18 cellular contexts compared by ENCODE assay signal in genomic region chr20:13331536-13331935, GRCh38.
DNase-seq lines count a peak whose midpoint lies in the region; ATAC-seq and TF ChIP-seq lines count a peak whose summit lies in the region.
"Had no signal": no experiment of that assay in that cellular context is flagged by ENCODE, and none has a peak within 500 bp of the region (broad histone marks: within the 10 kb centered on the region; RNA-seq: fewer than 3 reads in every experiment).

No MANE protein-coding gene starts in this region.

- no CpG with 5 or more reads among the region's 1 CpG for WGBS in mesodermal cell (ENCODE audit: insufficient coverage in 2 of 2), 2 experiments

- H3K27me3 Mint-ChIP-seq in chondrocyte (ENCODE audit: low read depth): no peaks in the 10 kb centered on the region
- H3K27me3 Mint-ChIP-seq in effector memory CD8-positive, alpha-beta T cell: peaks cover 0 to 6% of the 10 kb centered on the region in 2 donors

- H3K27ac Mint-ChIP-seq in chondrocyte (ENCODE audit: unreplicated experiment): peak overlapping the region; percentile 83
- H3K27ac Mint-ChIP-seq in effector memory CD8-positive, alpha-beta T cell: no peak overlapping the region
- H3K27ac Mint-ChIP-seq: CD14-positive monocyte; stimulated activated naive B cell treated with anti-CD40 and anti-IgM and Interleukin-4, amounts not matched to agents 10 μg/mL and 1 μg/mL and 100 μg/mL, for 72 hours had no signal

- no peak for ATAC-seq in GM21723 (IDR thresholded peaks at IDR 0.05; ENCODE audit: unreplicated experiment)
- ATAC-seq in effector memory CD8-positive, alpha-beta T cell (replicated peaks): no peak
- ATAC-seq: heart right ventricle; stimulated activated naive B cell treated with anti-CD40 and anti-IgM and Interleukin-4, amounts not matched to agents 10 μg/mL and 1 μg/mL and 100 μg/mL, for 72 hours had no signal

- no peak overlapping the region for H3K4me3 Mint-ChIP-seq in chondrocyte (ENCODE audit: unreplicated experiment)
- no peak overlapping the region for H3K4me3 Mint-ChIP-seq in effector memory CD8-positive, alpha-beta T cell
- H3K4me3 Mint-ChIP-seq: CD14-positive monocyte; stimulated activated naive B cell treated with anti-CD40 and anti-IgM and Interleukin-4, amounts not matched to agents 10 μg/mL and 1 μg/mL and 100 μg/mL, for 72 hours had no signal

- H3K4me3 ChIP-seq in HUES6 (ENCODE audit: low read depth, low read length) (no peak overlapping the region), mesodermal cell (ENCODE audit: extremely low read depth, insufficient read depth, low read length, poor library complexity, severe bottlenecking) (no peak overlapping the region)
- H3K4me3 ChIP-seq: dorsolateral prefrontal cortex, heart right ventricle, transverse colon had no signal

- peaks cover 53% of the 10 kb centered on the region for H3K4me1 Mint-ChIP-seq in chondrocyte (ENCODE audit: low read depth)
- no peaks in the 10 kb centered on the region for H3K4me1 Mint-ChIP-seq in effector memory CD8-positive, alpha-beta T cell (ENCODE audit: low read depth in 2 of 2)
- H3K4me1 Mint-ChIP-seq: CD14-positive monocyte had no signal

- H3K36me3 ChIP-seq in HUES6 (ENCODE audit: control insufficient read depth, insufficient read depth, low read length): no peaks in the 10 kb centered on the region
- H3K36me3 ChIP-seq in mesodermal cell (ENCODE audit: control insufficient read depth, insufficient read depth, low read length): no peaks in the 10 kb centered on the region
- H3K36me3 ChIP-seq: heart right ventricle, transverse colon had no signal

- peaks cover 8% of the 10 kb centered on the region for H3K36me3 Mint-ChIP-seq in chondrocyte (ENCODE audit: low read depth)
- H3K36me3 Mint-ChIP-seq in effector memory CD8-positive, alpha-beta T cell (ENCODE audit: insufficient read depth): no peaks in the 10 kb centered on the region
- H3K36me3 Mint-ChIP-seq: CD14-positive monocyte had no signal

- no peak for TF ChIP-seq CTCF in chondrocyte (IDR thresholded peaks at IDR 0.05)

- no peaks in the 10 kb centered on the region for H3K27me3 ChIP-seq in HUES6 (ENCODE audit: control insufficient read depth, insufficient read depth, low read length)
- H3K27me3 ChIP-seq: heart right ventricle, transverse colon had no signal

- H3K9me3 Mint-ChIP-seq in chondrocyte (ENCODE audit: low read depth): peaks cover 14% of the 10 kb centered on the region
- no peaks in the 10 kb centered on the region for H3K9me3 Mint-ChIP-seq in effector memory CD8-positive, alpha-beta T cell

- H3K9me3 ChIP-seq in HUES6 (ENCODE audit: control insufficient read depth, insufficient read depth, low read depth, low read length) (peaks cover 3% of the 10 kb centered on the region), mesodermal cell (ENCODE audit: control insufficient read depth, low read length) (peaks cover 7% of the 10 kb centered on the region)
- H3K9me3 ChIP-seq: transverse colon had no signal

- DNase-seq in EH (ENCODE audit: low read depth) (peak; percentile 79), chondrocyte (ENCODE audit: low spot score) (no peak), SHP77 treated with DMSO at 0.1 percent for 48 hours (lab: John Stamatoyannopoulos, UW) (no peak), CD1c-positive myeloid dendritic cell (ENCODE audit: extremely low spot score) (no peak)
- DNase-seq in effector memory CD8-positive, alpha-beta T cell: no peak
- DNase-seq: activated CD4-positive, CD25-positive, alpha-beta regulatory T cell treated with anti-CD3 and anti-CD28 coated beads, Interleukin-2, amount 50 U/mL, for 72 hours; aorta; DND-41; dorsolateral prefrontal cortex; heart right ventricle; NCI-H187 treated with DMSO at 0.1 percent for 48 hours; SIG-M5; stimulated activated naive B cell treated with anti-CD40 and anti-IgM and Interleukin-4, amounts not matched to agents 10 μg/mL and 1 μg/mL and 100 μg/mL, for 72 hours; transverse colon had no signal

- no peak overlapping the region for H3K9ac ChIP-seq in HUES6 (ENCODE audit: low read length)

- H3K4me1 ChIP-seq in HUES6 (ENCODE audit: control insufficient read depth, insufficient read depth, low read length): peaks cover 4% of the 10 kb centered on the region; the same call in 1 of the 2 replicates
- peaks cover 13% of the 10 kb centered on the region for H3K4me1 ChIP-seq in mesodermal cell (ENCODE audit: control insufficient read depth, insufficient read depth, low read length, poor library complexity, severe bottlenecking)
- H3K4me1 ChIP-seq: heart right ventricle had no signal

- H3K27ac ChIP-seq in HUES6 (ENCODE audit: low read depth, low read length) (peak overlapping the region; percentile 54; the same call in 1 of the 2 replicates), mesodermal cell (ENCODE audit: low read depth, low read length, severe bottlenecking) (peak overlapping the region; percentile 57)
- H3K27ac ChIP-seq: dorsolateral prefrontal cortex, heart right ventricle, transverse colon had no signal
